27 cellular contexts compared by ENCODE assay signal in genomic region chr20:12997128-12997655, GRCh38.
"Had no signal": no experiment of that assay in that cellular context is flagged by ENCODE, and none has a peak within 500 bp of the region (broad histone marks: within the 10 kb centered on the region; RNA-seq: fewer than 3 reads in every experiment).

No MANE protein-coding gene starts in this region.

- H2AFZ ChIP-seq: parathyroid adenoma had no signal

- H3K27ac ChIP-seq: heart left ventricle, left ventricle myocardium inferior, parathyroid adenoma, psoas muscle, stomach, testis, thyroid gland, transverse colon, upper lobe of right lung had no signal

- H3K4me2 ChIP-seq: smooth muscle cell had no signal

- H3K27ac Mint-ChIP-seq: naive thymus-derived CD8-positive, alpha-beta T cell; nephron; stimulated activated naive B cell treated with anti-CD40 and anti-IgM and Interleukin-4, amounts not matched to agents 10 μg/mL and 1 μg/mL and 100 μg/mL, for 72 hours had no signal

- H3K4me3 Mint-ChIP-seq: naive thymus-derived CD8-positive, alpha-beta T cell; nephron; neural crest cell; stimulated activated naive B cell treated with anti-CD40 and anti-IgM and Interleukin-4, amounts not matched to agents 10 μg/mL and 1 μg/mL and 100 μg/mL, for 72 hours had no signal

- H3K36me3 Mint-ChIP-seq: naive thymus-derived CD8-positive, alpha-beta T cell; stimulated activated naive B cell treated with anti-CD40 and anti-IgM and Interleukin-4, amounts not matched to agents 10 μg/mL and 1 μg/mL and 100 μg/mL, for 72 hours had no signal

- H3K4me1 ChIP-seq: heart left ventricle, left ventricle myocardium inferior, parathyroid adenoma, psoas muscle, stomach, testis, thyroid gland, transverse colon, upper lobe of right lung had no signal

- H3K4me3 ChIP-seq: heart left ventricle, left ventricle myocardium inferior, lung, mucosa of descending colon, psoas muscle, smooth muscle cell, stomach, testis, thyroid gland, transverse colon, upper lobe of right lung had no signal

- ATAC-seq: heart left ventricle; mucosa of descending colon; naive thymus-derived CD8-positive, alpha-beta T cell; psoas muscle; sciatic nerve; stimulated activated naive B cell treated with anti-CD40 and anti-IgM and Interleukin-4, amounts not matched to agents 10 μg/mL and 1 μg/mL and 100 μg/mL, for 72 hours; stimulated activated naive CD8-positive, alpha-beta T cell treated with anti-CD3 and anti-CD28 coated beads, Interleukin-15, Interleukin-2, amounts not matched to agents 100 U/mL and 50 U/mL, for 24 hours; upper lobe of right lung had no signal

- H3K36me3 ChIP-seq: heart left ventricle, left ventricle myocardium inferior, stomach, thyroid gland, transverse colon, upper lobe of right lung had no signal

- H3K27me3 ChIP-seq: heart left ventricle, stomach, testis, thyroid gland, transverse colon, upper lobe of right lung had no signal

- H3K9me3 ChIP-seq: heart left ventricle, left ventricle myocardium inferior, mucosa of descending colon, psoas muscle, stomach, testis, thyroid gland, transverse colon, upper lobe of right lung had no signal

- H3K9me3 Mint-ChIP-seq: nephron, neural crest cell had no signal

- H3K4me1 Mint-ChIP-seq: naive thymus-derived CD8-positive, alpha-beta T cell; nephron; neural crest cell had no signal

- DNase-seq: glutamatergic neuron; heart left ventricle; islet precursor cell; left ventricle myocardium inferior; mesendoderm; midbrain; mucosa of descending colon; naive thymus-derived CD8-positive, alpha-beta T cell; nucleus accumbens; psoas muscle; stimulated activated CD4-positive, alpha-beta T cell treated with anti-CD3 and anti-CD28 coated beads, Interleukin-12 subunit alpha, Interleukin-12 subunit beta, amount 100 ng/mL, for 4 hours; stimulated activated CD4-positive, alpha-beta T cell treated with anti-CD3 and anti-CD28 coated beads, Interleukin-15, amount 100 ng/mL, for 24 hours; stimulated activated CD4-positive, alpha-beta T cell treated with anti-CD3 and anti-CD28 coated beads, Interleukin-2, amount 100 ng/mL, for 24 hours; stimulated activated CD4-positive, alpha-beta T cell treated with anti-CD3 and anti-CD28 coated beads, Interleukin-4, amount 100 ng/mL, for 1 hour; stimulated activated naive B cell treated with anti-CD40 and anti-IgM and Interleukin-4, amounts not matched to agents 10 μg/mL and 1 μg/mL and 100 μg/mL, for 72 hours; stimulated activated naive CD8-positive, alpha-beta T cell treated with anti-CD3 and anti-CD28 coated beads, Interleukin-15, Interleukin-2, amounts not matched to agents 100 U/mL and 50 U/mL, for 24 hours; stomach; testis; thyroid gland; transverse colon; upper lobe of right lung had no signal

- H3K79me2 ChIP-seq: parathyroid adenoma had no signal

- H3K9ac ChIP-seq: parathyroid adenoma had no signal
